ENCODE assay signal across 8 cellular contexts in the genomic region with DNA sequence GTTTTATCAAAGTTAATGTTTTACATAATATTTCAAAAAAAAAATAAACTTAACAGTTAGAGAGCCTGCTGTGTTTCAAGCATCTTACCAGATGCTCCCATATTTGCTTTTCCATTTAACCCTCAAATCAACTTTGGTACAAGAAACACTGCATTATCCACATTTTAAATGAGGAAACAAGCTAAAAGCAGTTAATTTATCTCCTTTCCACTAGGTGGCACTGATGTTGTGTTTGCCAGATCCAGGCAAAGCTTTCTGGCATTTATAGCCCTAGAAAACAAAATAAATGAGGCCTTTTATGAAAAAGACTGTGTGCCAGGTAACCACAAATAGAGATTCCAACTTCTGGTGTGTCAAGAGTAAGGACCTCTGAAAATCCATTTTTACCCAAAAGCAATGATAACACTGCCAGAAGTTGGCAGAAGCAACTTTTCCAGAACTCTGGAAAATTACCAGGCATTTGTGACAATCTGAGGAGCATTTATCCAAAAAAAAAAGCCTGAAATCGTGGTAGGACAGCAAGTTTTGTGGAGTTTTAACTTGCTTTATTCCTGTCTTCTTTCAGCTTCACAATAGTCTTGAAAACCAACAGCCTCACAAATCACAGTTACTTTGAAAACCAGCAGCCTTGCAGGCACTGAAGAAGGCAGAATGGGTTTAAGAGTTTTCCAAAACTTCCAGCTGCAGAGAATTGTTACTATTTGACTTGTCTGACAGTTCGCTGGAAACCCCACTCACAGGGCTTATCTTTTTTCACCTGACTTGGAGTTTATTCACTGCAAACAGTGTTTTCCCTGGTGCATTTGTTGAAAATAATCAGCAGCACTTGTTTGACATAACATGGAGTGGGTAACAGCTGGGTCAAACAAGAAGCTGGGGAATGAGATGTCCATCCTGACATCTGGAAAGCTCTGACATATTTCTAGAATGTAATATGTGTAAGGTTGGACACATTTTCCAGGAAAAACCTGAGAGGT. TPM values are rescaled to one million over a fixed set of nuclear protein-coding genes. Genes with fewer than 3 reads are reported as not detected.
DNase-seq lines count a peak whose midpoint lies in the region; ATAC-seq, FAIRE-seq and TF ChIP-seq lines count a peak whose summit lies in the region.

No MANE protein-coding gene starts in this region.

- FAIRE-seq in A204.1 (lab: Jason Lieb, UNC): peak; percentile 96

- H3K4me1 ChIP-seq in gastrocnemius medialis: peaks cover 0 to 23% of the 10 kb centered on the region in 2 donors

- TF ChIP-seq CTCF in WI38 (IDR thresholded peaks at IDR 0.05; ENCODE audit: low read depth, low read length) (peak; percentile 56), gastrocnemius medialis (IDR thresholded peaks at IDR 0.05 in 4 of 5, conservative IDR thresholded peaks at IDR 0.05 in 1 of 5) (peak; percentile 54 to 83 (median 70))

- no peaks in the 10 kb centered on the region for H3K36me3 ChIP-seq in gastrocnemius medialis

- peak overlapping the region in 3 of 4 donors; percentile 6 to 29 (median 9) for H3K27ac ChIP-seq in gastrocnemius medialis

- H3K9me3 ChIP-seq in gastrocnemius medialis: no peaks in the 10 kb centered on the region

- intact Hi-C loops in gastrocnemius medialis (cut with DNase I; ENCODE audit: low total_unique reads): loop anchor here (2.0 to 5.0 kb wide), 2 partner anchors 169 to 288 kb away; a partner anchor contains a TSS

- H3K4me3 ChIP-seq in WI38 (ENCODE audit: low read depth, low read length) (no peak overlapping the region), gastrocnemius medialis (no peak overlapping the region)

- no peaks in the 10 kb centered on the region for H3K27me3 ChIP-seq in gastrocnemius medialis

- in situ Hi-C loops in gastrocnemius medialis (cut with MboI; ENCODE audit: low sequenced_read_pairs in 4 of 4): loop anchor here (5.0 to 25.0 kb wide), 4 partner anchors 282 to 856 kb away; a partner anchor contains a TSS

- ATAC-seq in gastrocnemius medialis (peak in 1 of 2 donors; percentile 37), GM18498 (IDR thresholded peaks at IDR 0.05; ENCODE audit: unreplicated experiment) (no peak), HG02610 (IDR thresholded peaks at IDR 0.05; ENCODE audit: unreplicated experiment) (no peak)

- DNase-seq in GF-D8 (lab: John Stamatoyannopoulos, UW) (peak; percentile 34), NCI-H1694 treated with DMSO at 0.1 percent for 48 hours (lab: John Stamatoyannopoulos, UW) (peak; percentile 53), germinal center (ENCODE audit: low spot score) (peak; percentile 54), gastrocnemius medialis (no peak)

- no peak for TF ChIP-seq POLR2A in gastrocnemius medialis (IDR thresholded peaks at IDR 0.05)

RNA-seq across cellular contexts. Expression of a gene that starts 9.2 kb away (rescaled TPM):
- 10 to 100 TPM; 18.8 to 52.4 (median 43.3) TPM for total RNA-seq in gastrocnemius medialis

RNA-seq across cellular contexts. Expression of a gene that starts 10.1 kb away (rescaled TPM):
- 10 to 100 TPM; 16.5 to 26.0 (median 23.7) TPM for total RNA-seq in gastrocnemius medialis

RNA-seq across cellular contexts. Expression of a gene that starts 22.7 kb away (rescaled TPM):
- 1 to 10 TPM; 1.4 to 3.0 (median 2.1) TPM for total RNA-seq in gastrocnemius medialis

Comparison
In these comparisons a context has a peak if more than half of its experiments do, and no peak if none do; other contexts are left out.
1. DNase-seq: peak in GF-D8 (single experiment), NCI-H1694 treated with DMSO at 0.1 percent for 48 hours (single experiment) and germinal center (single experiment); none in gastrocnemius medialis (0 of 2).